Comparison of ENCODE assay signal across 19 cellular contexts in genomic region chr18:79489048-79489899, GRCh38.
DNase-seq lines count a peak whose midpoint lies in the region; ATAC-seq, FAIRE-seq and TF ChIP-seq lines count a peak whose summit lies in the region.
"Had no signal": no experiment of that assay in that cellular context is flagged by ENCODE, and none has a peak within 500 bp of the region (broad histone marks: within the 10 kb centered on the region; RNA-seq: fewer than 3 reads in every experiment).

No MANE protein-coding gene starts in this region.

- H3K4me3 Mint-ChIP-seq in activated CD8-positive, alpha-beta memory T cell treated with anti-CD3 and anti-CD28 coated beads, Interleukin-2, amount 10 ng/mL, durations not matched to agents 7 days and 5 days: no peak overlapping the region
- H3K4me3 Mint-ChIP-seq: immature natural killer cell had no signal

- peaks cover 10% of the 10 kb centered on the region for H3K4me1 Mint-ChIP-seq in activated CD8-positive, alpha-beta memory T cell treated with anti-CD3 and anti-CD28 coated beads, Interleukin-2, amount 10 ng/mL, durations not matched to agents 7 days and 5 days

- H3K27me3 ChIP-seq in psoas muscle (ENCODE audit: insufficient read depth in 3 of 3, low read length in 2 of 3): no peaks in the 10 kb centered on the region

- H3K27ac Mint-ChIP-seq in activated CD8-positive, alpha-beta memory T cell treated with anti-CD3 and anti-CD28 coated beads, Interleukin-2, amount 10 ng/mL, durations not matched to agents 7 days and 5 days: no peak overlapping the region
- H3K27ac Mint-ChIP-seq: immature natural killer cell had no signal

- peaks cover 11% of the 10 kb centered on the region for H3K36me3 ChIP-seq in KOPT-K1 (ENCODE audit: insufficient read depth, low read length)
- H3K36me3 ChIP-seq in kidney (ENCODE audit: control insufficient read depth in 1 of 2, insufficient read depth in 2 of 2, low read length in 2 of 2): no peaks in the 10 kb centered on the region
- H3K36me3 ChIP-seq in psoas muscle (ENCODE audit: insufficient read depth in 1 of 2, low read depth in 1 of 2): peaks cover 0 to 38% of the 10 kb centered on the region in 2 donors

- ATAC-seq in activated CD8-positive, alpha-beta memory T cell treated with anti-CD3 and anti-CD28 coated beads, Interleukin-2, amount 10 ng/mL, durations not matched to agents 7 days and 5 days: no peak
- ATAC-seq in psoas muscle: no peak

- no peaks in the 10 kb centered on the region for H3K9me3 ChIP-seq in KOPT-K1 (ENCODE audit: insufficient read depth, low read length, poor library complexity, severe bottlenecking)
- no peaks in the 10 kb centered on the region for H3K9me3 ChIP-seq in kidney (ENCODE audit: control insufficient read depth in 1 of 2, low read length in 2 of 2)
- no peaks in the 10 kb centered on the region for H3K9me3 ChIP-seq in psoas muscle

- WGBS in psoas muscle, 3 donors: 93 to 94% (median 94%) methylated on average over 31 to 32 of the region's 32 CpGs

- H3K4me1 ChIP-seq in kidney (ENCODE audit: control insufficient read depth in 1 of 2, insufficient read depth in 1 of 2, low read depth in 1 of 2, low read length in 2 of 2) (no peaks in the 10 kb centered on the region), psoas muscle (peaks cover 18% of the 10 kb centered on the region)

- no peak for FAIRE-seq in kidney (lab: Jason Lieb, UNC)
- FAIRE-seq in HTR-8/SVneo (lab: Jason Lieb, UNC): no peak
- FAIRE-seq: A204.1, D721Med, TTC549 had no signal

- CTCF ChIA-PET in activated CD8-positive, alpha-beta memory T cell treated with anti-CD3 and anti-CD28 coated beads, Interleukin-2, amount 10 ng/mL, durations not matched to agents 7 days and 5 days (lab: Charles Lee): no interaction called here

- DNase-seq in activated CD8-positive, alpha-beta memory T cell treated with anti-CD3 and anti-CD28 coated beads, Interleukin-2, amount 50 U/mL, for 4 hours: peak; percentile 11
- no peak for DNase-seq in activated CD8-positive, alpha-beta memory T cell treated with anti-CD3 and anti-CD28 coated beads, Interleukin-2, amount 10 ng/mL, durations not matched to agents 7 days and 5 days
- DNase-seq in kidney (peak; percentile 69), psoas muscle (peak; percentile 7 to 51), NCI-H2081 treated with DMSO at 0.1 percent for 48 hours (lab: John Stamatoyannopoulos, UW) (no peak), HTR-8/SVneo (ENCODE audit: insufficient read length, low spot score) (no peak), LoVo (ENCODE audit: low spot score) (no peak)
- DNase-seq: activated effector memory CD4-positive, alpha-beta T cell treated with Interleukin-2 at 50 U/mL for 16 hours; caudate nucleus; EL; immature natural killer cell; mammary epithelial cell; NCI-H526; stimulated activated CD4-positive, alpha-beta T cell treated with anti-CD3 and anti-CD28 coated beads, Interleukin-4, amount 100 ng/mL, for 24 hours had no signal

- intact Hi-C loops in kidney (cut with DNase I): no loop called here
- intact Hi-C loops in psoas muscle (cut with DNase I): no loop called here

- H3K27ac ChIP-seq in KOPT-K1 (ENCODE audit: low read depth, low read length, poor library complexity, severe bottlenecking): peak overlapping the region; percentile 41
- no peak overlapping the region for H3K27ac ChIP-seq in kidney (ENCODE audit: low read depth in 2 of 2, low read length in 2 of 2)
- no peak overlapping the region for H3K27ac ChIP-seq in psoas muscle
- H3K27ac ChIP-seq: epithelial cell of prostate had no signal

- H3K9ac ChIP-seq in kidney (ENCODE audit: low read length in 2 of 2): no peak overlapping the region

- no peaks in the 10 kb centered on the region for H3K27me3 Mint-ChIP-seq in activated CD8-positive, alpha-beta memory T cell treated with anti-CD3 and anti-CD28 coated beads, Interleukin-2, amount 10 ng/mL, durations not matched to agents 7 days and 5 days

- H3K36me3 Mint-ChIP-seq in activated CD8-positive, alpha-beta memory T cell treated with anti-CD3 and anti-CD28 coated beads, Interleukin-2, amount 10 ng/mL, durations not matched to agents 7 days and 5 days: peaks cover 2% of the 10 kb centered on the region

- TF ChIP-seq CTCF in kidney (IDR thresholded peaks at IDR 0.05; ENCODE audit: borderline replicate concordance, extremely low read depth, insufficient read depth): no peak
- no peak for TF ChIP-seq CTCF in psoas muscle (IDR thresholded peaks at IDR 0.05)

- H3K4me3 ChIP-seq in kidney (ENCODE audit: low read length in 2 of 2) (no peak overlapping the region), psoas muscle (no peak overlapping the region)

- H3K9me3 Mint-ChIP-seq in activated CD8-positive, alpha-beta memory T cell treated with anti-CD3 and anti-CD28 coated beads, Interleukin-2, amount 10 ng/mL, durations not matched to agents 7 days and 5 days (ENCODE audit: low read depth): no peaks in the 10 kb centered on the region
- H3K9me3 Mint-ChIP-seq: immature natural killer cell had no signal

Comparison
In these comparisons a context has a peak if more than half of its experiments do, and no peak if none do; other contexts are left out.
1. DNase-seq: peak in activated CD8-positive, alpha-beta memory T cell treated with anti-CD3 and anti-CD28 coated beads, Interleukin-2, amount 50 U/mL, for 4 hours (single experiment), kidney (single experiment) and psoas muscle (2 of 2); none in activated CD8-positive, alpha-beta memory T cell treated with anti-CD3 and anti-CD28 coated beads, Interleukin-2, amount 10 ng/mL, durations not matched to agents 7 days and 5 days (single experiment), NCI-H2081 treated with DMSO at 0.1 percent for 48 hours (single experiment), HTR-8/SVneo (single experiment) and LoVo (single experiment).